In the genomic region with DNA sequence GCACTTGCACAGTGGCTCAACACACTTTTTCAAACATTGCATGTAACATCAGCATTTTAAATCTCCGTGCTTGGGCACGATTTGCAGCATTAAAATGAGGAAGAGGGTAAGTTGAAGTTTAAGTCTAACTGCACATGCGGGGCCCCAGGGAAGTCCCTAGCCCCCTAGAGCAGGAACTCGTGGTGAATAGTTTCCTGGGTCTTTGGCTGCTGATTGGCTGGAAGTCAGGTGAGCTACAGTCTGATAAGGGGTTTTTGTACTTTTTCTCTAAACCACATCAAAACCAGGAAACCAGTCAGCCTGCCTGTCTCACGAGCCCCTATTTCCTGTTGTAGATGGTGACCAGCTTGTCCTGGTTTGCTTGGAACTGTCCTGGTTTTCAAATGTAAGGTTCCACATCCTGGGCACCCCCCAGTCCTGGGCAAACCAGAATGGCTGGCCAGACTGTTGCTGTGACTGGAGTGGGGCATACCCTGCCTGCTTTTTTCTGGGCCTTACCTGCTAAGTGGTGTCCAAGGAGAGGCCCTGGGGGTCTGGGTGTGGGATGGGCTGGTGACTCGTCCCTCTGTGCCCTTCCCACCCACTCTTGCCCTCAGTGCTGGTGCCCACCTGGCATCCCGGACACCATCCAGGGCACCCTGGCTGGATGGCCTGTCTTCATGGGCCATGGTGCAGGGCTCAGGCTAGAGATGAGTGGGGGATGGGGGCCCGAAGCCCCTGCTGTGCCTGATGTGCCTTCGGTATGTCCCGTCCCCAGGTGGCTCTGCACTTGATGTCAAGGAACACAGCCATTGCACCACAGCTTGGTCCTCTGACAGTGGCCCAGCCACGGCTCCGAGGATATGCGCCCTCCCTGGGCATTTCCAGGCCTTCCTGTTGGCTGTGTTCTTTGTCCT, we compare ENCODE assay signal across 9 cellular contexts. TPM values are rescaled to one million over a fixed set of nuclear protein-coding genes. Genes with fewer than 3 reads are reported as not detected.
A peak's percentile ranks its signal among the peaks of the same experiment; 100 is the strongest.
DNase-seq lines count a peak whose midpoint lies in the region; ATAC-seq and TF ChIP-seq lines count a peak whose summit lies in the region.
"Had no signal": no experiment of that assay in that cellular context is flagged by ENCODE, and none has a peak within 500 bp of the region (broad histone marks: within the 10 kb centered on the region; RNA-seq: fewer than 3 reads in every experiment).

No MANE protein-coding gene starts in this region.

- no peak for TF ChIP-seq CTCF in CD14-positive monocyte (IDR thresholded peaks at IDR 0.05)

- no peak overlapping the region for H3K27ac Mint-ChIP-seq in activated naive CD4-positive, alpha-beta T cell treated with anti-CD3 and anti-CD28 coated beads for 36 hours
- no peak overlapping the region for H3K27ac Mint-ChIP-seq in natural killer cell treated with Interleukin-12 subunit alpha and Interleukin-12 subunit beta and Interleukin-15 and Interleukin-18, amount 100 ng/mL, for 72 hours
- peak overlapping the region in 3 of 7 donors; percentile 7 to 68 (median 21) for H3K27ac Mint-ChIP-seq in CD14-positive monocyte

- DNase-seq in SK-MEL-5 (ENCODE audit: low read depth, low spot score): peak; percentile 43
- peak; percentile 94 for DNase-seq in activated naive CD4-positive, alpha-beta T cell treated with anti-CD3 and anti-CD28 coated beads for 36 hours
- DNase-seq in natural killer cell treated with Interleukin-12 subunit alpha and Interleukin-12 subunit beta and Interleukin-15 and Interleukin-18, amount 100 ng/mL, for 72 hours (ENCODE audit: low spot score): peak; percentile 77
- no peak for DNase-seq in CD14-positive monocyte (ENCODE audit: low spot score)
- no peak for DNase-seq in NCI-H345 treated with DMSO at 0.1 percent for 48 hours (lab: John Stamatoyannopoulos, UW; ENCODE audit: unreplicated experiment)
- no peak for DNase-seq in LoVo (ENCODE audit: low spot score)

- H3K4me3 Mint-ChIP-seq in activated naive CD4-positive, alpha-beta T cell treated with anti-CD3 and anti-CD28 coated beads for 36 hours: no peak overlapping the region
- no peak overlapping the region for H3K4me3 Mint-ChIP-seq in natural killer cell treated with Interleukin-12 subunit alpha and Interleukin-12 subunit beta and Interleukin-15 and Interleukin-18, amount 100 ng/mL, for 72 hours
- H3K4me3 Mint-ChIP-seq in CD14-positive monocyte: no peak overlapping the region

- ATAC-seq in GM18858 (IDR thresholded peaks at IDR 0.05; ENCODE audit: unreplicated experiment): peak; percentile 76
- peak; percentile 56 for ATAC-seq in HG02970 (IDR thresholded peaks at IDR 0.05; ENCODE audit: low FRiP score, unreplicated experiment)
- ATAC-seq in natural killer cell treated with Interleukin-12 subunit alpha and Interleukin-12 subunit beta and Interleukin-15 and Interleukin-18, amount 100 ng/mL, for 72 hours: peak; percentile 86 to 89

- H3K4me1 Mint-ChIP-seq in activated naive CD4-positive, alpha-beta T cell treated with anti-CD3 and anti-CD28 coated beads for 36 hours (ENCODE audit: low read depth): peaks cover 74% of the 10 kb centered on the region
- peaks cover 12 to 22% of the 10 kb centered on the region in 2 donors for H3K4me1 Mint-ChIP-seq in natural killer cell treated with Interleukin-12 subunit alpha and Interleukin-12 subunit beta and Interleukin-15 and Interleukin-18, amount 100 ng/mL, for 72 hours (ENCODE audit: low read depth in 2 of 2)
- H3K4me1 Mint-ChIP-seq in CD14-positive monocyte: peaks cover under 1% of the 10 kb centered on the region

- in situ Hi-C loops in SK-MEL-5 (cut with HindIII; ENCODE audit: low pct_unique_long_range_greater_than_20kb, low sequenced_read_pairs): no loop called here

- H3K27me3 Mint-ChIP-seq in activated naive CD4-positive, alpha-beta T cell treated with anti-CD3 and anti-CD28 coated beads for 36 hours (ENCODE audit: low read depth): no peaks in the 10 kb centered on the region
- H3K27me3 Mint-ChIP-seq in natural killer cell treated with Interleukin-12 subunit alpha and Interleukin-12 subunit beta and Interleukin-15 and Interleukin-18, amount 100 ng/mL, for 72 hours: no peaks in the 10 kb centered on the region
- H3K27me3 Mint-ChIP-seq in CD14-positive monocyte (ENCODE audit: low read depth in 3 of 3): peaks cover 2 to 3% (median 2%) of the 10 kb centered on the region in 3 donors

- H3K9me3 Mint-ChIP-seq in activated naive CD4-positive, alpha-beta T cell treated with anti-CD3 and anti-CD28 coated beads for 36 hours: peaks cover 9% of the 10 kb centered on the region
- H3K9me3 Mint-ChIP-seq in natural killer cell treated with Interleukin-12 subunit alpha and Interleukin-12 subunit beta and Interleukin-15 and Interleukin-18, amount 100 ng/mL, for 72 hours: no peaks in the 10 kb centered on the region
- peaks cover 0 to 15% (median 3%) of the 10 kb centered on the region in 7 donors for H3K9me3 Mint-ChIP-seq in CD14-positive monocyte

- intact Hi-C loops in activated naive CD4-positive, alpha-beta T cell treated with anti-CD3 and anti-CD28 coated beads for 36 hours (cut with micrococcal nuclease): loop anchor here (1.0 to 10.0 kb wide), 9 partner anchors 19 to 692 kb away; a partner anchor contains a TSS
- intact Hi-C loops in CD14-positive monocyte (cut with micrococcal nuclease): no loop called here

- H3K36me3 Mint-ChIP-seq in activated naive CD4-positive, alpha-beta T cell treated with anti-CD3 and anti-CD28 coated beads for 36 hours (ENCODE audit: low read depth): peaks cover 14% of the 10 kb centered on the region
- no peaks in the 10 kb centered on the region for H3K36me3 Mint-ChIP-seq in natural killer cell treated with Interleukin-12 subunit alpha and Interleukin-12 subunit beta and Interleukin-15 and Interleukin-18, amount 100 ng/mL, for 72 hours
- no peaks in the 10 kb centered on the region for H3K36me3 Mint-ChIP-seq in CD14-positive monocyte

- CTCF ChIA-PET in activated naive CD4-positive, alpha-beta T cell treated with anti-CD3 and anti-CD28 coated beads for 36 hours (lab: Charles Lee): interaction anchor here (0.7 to 4.9 kb wide), 5 partner anchors 21 to 473 kb away, joined by 3 to 30 read pairs (median 3); no protein-coding TSS in a partner anchor

RNA-seq across cellular contexts. Expression of a gene that starts 31.8 kb away (rescaled TPM):
- not detected in 2 replicates for total RNA-seq in SK-MEL-5 (2014; rRNA removed; shearing (Covaris generic))
- not detected in 2 replicates for polyA plus RNA-seq in SK-MEL-5 (2015; cell fraction: cytosol; rRNA removed)
- polyA plus RNA-seq in SK-MEL-5 (2015; cell fraction: nucleus; rRNA removed): not detected in 2 replicates
- total RNA-seq in activated naive CD4-positive, alpha-beta T cell treated with anti-CD3 and anti-CD28 coated beads for 36 hours: not detected
- not detected for total RNA-seq in natural killer cell treated with Interleukin-12 subunit alpha and Interleukin-12 subunit beta and Interleukin-15 and Interleukin-18, amount 100 ng/mL, for 72 hours
- not detected for polyA plus RNA-seq in CD14-positive monocyte
- total RNA-seq: liver had no signal
- polyA plus RNA-seq: liver had no signal

RNA-seq across cellular contexts. Expression of a gene that starts 35.1 kb away (rescaled TPM):
- not detected in 2 replicates for total RNA-seq in SK-MEL-5 (2014; rRNA removed; shearing (Covaris generic))
- polyA plus RNA-seq in SK-MEL-5 (2015; cell fraction: cytosol; rRNA removed): not detected in 2 replicates
- not detected in 2 replicates for polyA plus RNA-seq in SK-MEL-5 (2015; cell fraction: nucleus; rRNA removed)
- not detected for total RNA-seq in activated naive CD4-positive, alpha-beta T cell treated with anti-CD3 and anti-CD28 coated beads for 36 hours
- total RNA-seq in natural killer cell treated with Interleukin-12 subunit alpha and Interleukin-12 subunit beta and Interleukin-15 and Interleukin-18, amount 100 ng/mL, for 72 hours: not detected
- polyA plus RNA-seq in CD14-positive monocyte: not detected

RNA-seq across cellular contexts. Expression of a gene that starts 59.0 kb away (rescaled TPM):
- total RNA-seq in SK-MEL-5 (2014; rRNA removed; shearing (Covaris generic)): not detected in 2 replicates
- not detected in 2 replicates for polyA plus RNA-seq in SK-MEL-5 (2015; cell fraction: cytosol; rRNA removed)
- polyA plus RNA-seq in SK-MEL-5 (2015; cell fraction: nucleus; rRNA removed): not detected in 2 replicates
- not detected for total RNA-seq in activated naive CD4-positive, alpha-beta T cell treated with anti-CD3 and anti-CD28 coated beads for 36 hours
- not detected for total RNA-seq in natural killer cell treated with Interleukin-12 subunit alpha and Interleukin-12 subunit beta and Interleukin-15 and Interleukin-18, amount 100 ng/mL, for 72 hours
- not detected for polyA plus RNA-seq in CD14-positive monocyte
- total RNA-seq: liver had no signal
- polyA plus RNA-seq: liver had no signal

Comparison
In these comparisons a context has a peak if more than half of its experiments do, and no peak if none do; other contexts are left out.
1. DNase-seq: peak in SK-MEL-5 (single experiment), activated naive CD4-positive, alpha-beta T cell treated with anti-CD3 and anti-CD28 coated beads for 36 hours (single experiment) and natural killer cell treated with Interleukin-12 subunit alpha and Interleukin-12 subunit beta and Interleukin-15 and Interleukin-18, amount 100 ng/mL, for 72 hours (single experiment); none in CD14-positive monocyte (single experiment), NCI-H345 treated with DMSO at 0.1 percent for 48 hours (single experiment) and LoVo (single experiment).
2. Peak in every context shown above with its lines, with median percentiles within 50 percentile points of each other: ATAC-seq.